Comparison of ENCODE assay signal across 8 cellular contexts in the genomic region with DNA sequence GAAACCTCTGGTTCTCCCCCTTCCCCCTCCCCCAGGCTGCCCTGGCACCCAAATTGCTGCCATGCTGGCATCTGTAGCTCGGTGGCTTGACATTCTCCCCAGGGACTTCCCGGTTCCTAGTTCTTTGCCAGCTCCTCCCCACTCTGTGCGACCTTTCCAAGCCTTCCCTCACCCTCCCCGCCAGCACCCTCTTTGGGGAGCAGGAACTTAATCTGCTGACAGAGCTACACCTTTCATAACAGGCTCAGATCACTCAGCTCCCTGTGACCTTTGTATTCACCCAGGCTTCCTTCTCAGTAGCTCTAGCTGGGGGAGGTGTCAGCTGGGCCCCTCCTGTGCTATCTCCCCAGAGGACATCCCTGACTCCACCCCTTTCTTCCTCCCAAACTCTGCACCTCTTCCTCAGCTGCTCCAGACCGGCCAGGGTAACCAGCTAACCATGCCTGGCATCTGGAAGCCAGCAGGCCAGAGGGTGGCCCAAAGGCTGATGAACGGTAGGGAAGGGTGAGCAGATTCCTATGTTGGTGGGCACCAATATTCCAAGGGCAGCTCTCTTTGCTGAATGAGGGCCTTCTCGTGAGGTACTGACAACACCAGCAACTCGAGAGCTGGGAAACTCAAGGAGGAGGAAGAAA. TPM values are rescaled to one million over a fixed set of nuclear protein-coding genes. Genes with fewer than 3 reads are reported as not detected.
A peak's percentile ranks its signal among the peaks of the same experiment; 100 is the strongest.
DNase-seq lines count a peak whose midpoint lies in the region.

No MANE protein-coding gene starts in this region.

- no peaks in the 10 kb centered on the region for H3K27me3 ChIP-seq in Karpas-422 (ENCODE audit: low read length)
- H3K27me3 ChIP-seq in mucosa of stomach (ENCODE audit: control insufficient read depth, insufficient read depth, low read length) = no peaks in the 10 kb centered on the region

- H3K4me1 ChIP-seq in Karpas-422 (ENCODE audit: low read length) (peaks cover 31% of the 10 kb centered on the region), mucosa of stomach (ENCODE audit: control insufficient read depth, insufficient read depth, low read length) (peaks cover 34% of the 10 kb centered on the region)

- peak overlapping the region; percentile 96 for H3K27ac ChIP-seq in Karpas-422 (ENCODE audit: low read length)

- peak; percentile 57 for DNase-seq in EL
- peak; percentile 84 for DNase-seq in Karpas-422
- DNase-seq in T47D (ENCODE audit: low read depth in 1 of 2, low spot score in 1 of 2) = peak; percentile 16 to 76
- DNase-seq in NCI-H748 treated with DMSO at 0.1 percent for 48 hours (lab: John Stamatoyannopoulos, UW) = no peak
- no peak for DNase-seq in amniotic stem cell (lab: John Stamatoyannopoulos, UW)
- no peak for DNase-seq in AML-193 (lab: John Stamatoyannopoulos, UW)
- no peak for DNase-seq in RKO (ENCODE audit: low spot score)

- H3K4me3 ChIP-seq in Karpas-422 (ENCODE audit: low read length) (peak overlapping the region; percentile 71), mucosa of stomach (ENCODE audit: low read length) (no peak overlapping the region)

- in situ Hi-C loops in T47D (cut with HindIII; ENCODE audit: low pct_unique_long_range_greater_than_20kb, low sequenced_read_pairs) = no loop called here

- peaks cover 28% of the 10 kb centered on the region for H3K79me2 ChIP-seq in Karpas-422 (ENCODE audit: low read length)

- 0 out of 2 replicates have a peak, but pooled peaks cover 3% of the 10 kb centered on the region for H3K36me3 ChIP-seq in Karpas-422 (ENCODE audit: insufficient read depth, low read length)
- H3K36me3 ChIP-seq in mucosa of stomach (ENCODE audit: control insufficient read depth, insufficient read depth, low read length) = no peaks in the 10 kb centered on the region

- peak overlapping the region; percentile 31; the same call in 1 of the 2 replicates for H2AFZ ChIP-seq in Karpas-422 (ENCODE audit: low read length)

- H3K9ac ChIP-seq in Karpas-422 (ENCODE audit: low read length) (peak overlapping the region; percentile 76), mucosa of stomach (ENCODE audit: low read length) (peak overlapping the region; percentile 76)

- H3K4me2 ChIP-seq in Karpas-422 (ENCODE audit: low read depth, low read length, poor library complexity, severe bottlenecking) = peak overlapping the region; percentile 99

- 0 out of 2 replicates have a peak, but pooled peaks cover 2% of the 10 kb centered on the region for H4K20me1 ChIP-seq in Karpas-422 (ENCODE audit: insufficient read depth, low read depth, low read length)

- H3K9me3 ChIP-seq in Karpas-422 (ENCODE audit: low read length) = no peaks in the 10 kb centered on the region
- H3K9me3 ChIP-seq in mucosa of stomach (ENCODE audit: control insufficient read depth, low read length) = no peaks in the 10 kb centered on the region

- H3K9me2 ChIP-seq in Karpas-422 (replicated peaks; ENCODE audit: insufficient read depth, low read length) = no peaks in the 10 kb centered on the region

RNA-seq across cellular contexts. Expression of a gene that starts 1.8 kb away (rescaled TPM):
- 59.9 and 99.8 TPM in 2 replicates for total RNA-seq in Karpas-422 (2014; rRNA removed; shearing (Covaris generic); ENCODE audit: low replicate concordance)

RNA-seq across cellular contexts. Expression of a gene that starts 6.4 kb away (rescaled TPM):
- 1.0 and 1.1 TPM in 2 replicates for total RNA-seq in Karpas-422 (2014; rRNA removed; shearing (Covaris generic); ENCODE audit: low replicate concordance)

RNA-seq across cellular contexts. Expression of a gene that starts 25.1 kb away (rescaled TPM):
- total RNA-seq in Karpas-422 (2014; rRNA removed; shearing (Covaris generic); ENCODE audit: low replicate concordance) = 124 and 168 TPM in 2 replicates

RNA-seq across cellular contexts. Expression of a gene that starts 52.8 kb away (rescaled TPM):
- total RNA-seq in Karpas-422 (2014; rRNA removed; shearing (Covaris generic); ENCODE audit: low replicate concordance) = 17.9 and 26.7 TPM in 2 replicates

RNA-seq across cellular contexts. Expression of a gene that starts 56.9 kb away (rescaled TPM):
- 47.7 and 65.9 TPM in 2 replicates for total RNA-seq in Karpas-422 (2014; rRNA removed; shearing (Covaris generic); ENCODE audit: low replicate concordance)

Comparison
In these comparisons a context has a peak if more than half of its experiments do, and no peak if none do; other contexts are left out.
1. DNase-seq: peak in EL (single experiment), Karpas-422 (single experiment) and T47D (2 of 2); none in NCI-H748 treated with DMSO at 0.1 percent for 48 hours (single experiment), amniotic stem cell (single experiment), AML-193 (0 of 2) and RKO (single experiment).